In genomic region chr19:6091771-6092291, GRCh38 we compare ENCODE assay signal across 8 cellular contexts. TPM values are rescaled to one million over a fixed set of nuclear protein-coding genes. Genes with fewer than 3 reads are reported as not detected.
DNase-seq lines count a peak whose midpoint lies in the region; ATAC-seq, FAIRE-seq and TF ChIP-seq lines count a peak whose summit lies in the region.

No MANE protein-coding gene starts in this region.

- peak overlapping the region in 2 of 3 experiments; percentile 13 to 25; a peak in 1 of 6 replicates for H3K4me3 ChIP-seq in HepG2 (replicated peaks in 1 of 3; ENCODE audit: insufficient read depth in 1 of 3, low read depth in 2 of 3, low read length in 3 of 3)
- H3K4me3 ChIP-seq in stomach smooth muscle (ENCODE audit: low read length in 2 of 2): peak overlapping the region; percentile 55 to 72

- no peak for ATAC-seq in HepG2
- ATAC-seq in GM18861 (IDR thresholded peaks at IDR 0.05; ENCODE audit: unreplicated experiment): no peak

- CTCF ChIA-PET in HepG2 (lab: Yijun Ruan, JAX; ENCODE audit: low intra/inter-chr PET ratio, low total read pairs): no interaction called here

- H2AFZ ChIP-seq in HepG2 (ENCODE audit: low read length): no peak overlapping the region

- no peaks in the 10 kb centered on the region for H3K79me2 ChIP-seq in HepG2 (ENCODE audit: insufficient read depth, low read length)

- TF ChIP-seq EP300 in HepG2 (IDR thresholded peaks at IDR 0.05; ENCODE audit: low read depth in 2 of 2, low read length in 2 of 2): no peak
- no peak for TF ChIP-seq EP300 in HepG2 (CRISPR knock-in tag; IDR thresholded peaks at IDR 0.05; ENCODE audit: borderline replicate concordance)

- H3K9me3 ChIP-seq in HepG2 (ENCODE audit: low read length) (no peaks in the 10 kb centered on the region), stomach smooth muscle (ENCODE audit: control insufficient read depth in 2 of 2, low read length in 2 of 2) (no peaks in the 10 kb centered on the region)

- WGBS in HepG2 (ENCODE audit: low lambda C conversion rate): 61% methylated on average over 8 of the region's 8 CpGs

- H3K27ac ChIP-seq in caudate nucleus (ENCODE audit: low read depth, low read length) (peak overlapping the region; percentile 89), HepG2 (ENCODE audit: extremely low read length, insufficient read depth, low read length) (no peak overlapping the region), stomach smooth muscle (ENCODE audit: low read length) (peak overlapping the region; percentile 96)

- peak; percentile 74 for DNase-seq in HT-29 (ENCODE audit: low spot score)
- DNase-seq in caudate nucleus (lab: John Stamatoyannopoulos, UW): peak in 13 of 61 donors; percentile 2 to 57 (median 15)
- DNase-seq in HepG2 (ENCODE audit: low spot score): no peak
- no peak for DNase-seq in cortex of kidney (lab: John Stamatoyannopoulos, UW)
- no peak for DNase-seq in activated CD8-positive, alpha-beta memory T cell treated with anti-CD3 and anti-CD28 coated beads, Interleukin-2, amount 50 U/mL, for 48 hours
- DNase-seq in cerebellar nuclear complex (lab: John Stamatoyannopoulos, UW): no peak

- TF ChIP-seq POLR2A in HepG2 (IDR thresholded peaks at IDR 0.05; ENCODE audit: insufficient read depth in 1 of 2, low read depth in 2 of 2, low read length in 2 of 2): no peak

- TF ChIP-seq CTCF in HepG2 (CRISPR knock-in tag; IDR thresholded peaks at IDR 0.05): no peak

- POLR2A ChIA-PET in HepG2 (lab: Yijun Ruan, JAX): no interaction called here

- H3K4me1 ChIP-seq in HepG2 (ENCODE audit: insufficient read depth, low read length) (peaks cover 36% of the 10 kb centered on the region), stomach smooth muscle (ENCODE audit: control insufficient read depth, insufficient read depth, low read length) (peaks cover 61% of the 10 kb centered on the region)

- H3K27me3 ChIP-seq in HepG2 (ENCODE audit: control insufficient read depth in 1 of 2, insufficient read depth in 2 of 2, low read length in 2 of 2) (peaks cover 0 to 3% of the 10 kb centered on the region in 2 experiments; a peak in 2 of 5 replicates), stomach smooth muscle (ENCODE audit: control insufficient read depth in 1 of 2, insufficient read depth in 2 of 2, low read length in 2 of 2) (no peaks in the 10 kb centered on the region)

- in situ Hi-C loops in HepG2 (cut with HindIII; ENCODE audit: extremely low pct_ligation_motif_present, low pct_unique_long_range_greater_than_20kb): no loop called here

- no peaks in the 10 kb centered on the region for H4K20me1 ChIP-seq in HepG2 (ENCODE audit: insufficient read depth, low read length)

- no peak for FAIRE-seq in HepG2 (lab: Jason Lieb, UNC)

- peak overlapping the region; percentile 54 for H3K4me2 ChIP-seq in HepG2 (ENCODE audit: low read depth, low read length)

- intact Hi-C loops in HepG2 (cut with micrococcal nuclease; ENCODE audit: unreplicated experiment): no loop called here

- no peak for TF ChIP-seq RAD21 in HepG2 (CRISPR knock-in tag; IDR thresholded peaks at IDR 0.05)

- H3K36me3 ChIP-seq in HepG2 (replicated peaks in 1 of 2; ENCODE audit: control insufficient read depth in 1 of 2, insufficient read depth in 2 of 2, low read length in 2 of 2) (no peaks in the 10 kb centered on the region), stomach smooth muscle (ENCODE audit: control insufficient read depth in 2 of 2, insufficient read depth in 2 of 2, low read length in 2 of 2) (no peaks in the 10 kb centered on the region)

- H3K9ac ChIP-seq in HepG2 (ENCODE audit: insufficient read depth, low read depth, low read length) (peak overlapping the region; percentile 27; the same call in 1 of the 2 replicates), stomach smooth muscle (ENCODE audit: low read length in 2 of 2) (peak overlapping the region; percentile 74 to 81)

- BruUV-seq in HepG2 (replicated peaks; lab: Mats Ljungman, UMichigan): no TSS peak

TF ChIP-seq in HepG2, 621 proteins besides CTCF, POLR2A, EP300 and RAD21 (continues in another document):
- TF ChIP-seq ZNF138 (CRISPR knock-in tag; IDR thresholded peaks at IDR 0.05; ENCODE audit: low read depth) (no peak), ATF7 (IDR thresholded peaks at IDR 0.05) (no peak), ATF7 (CRISPR knock-in tag; IDR thresholded peaks at IDR 0.05) (no peak), RFX3 (CRISPR knock-in tag; IDR thresholded peaks at IDR 0.05) (no peak), POGK (CRISPR knock-in tag; conservative IDR thresholded peaks at IDR 0.05) (no peak), ZNF576 (CRISPR knock-in tag; IDR thresholded peaks at IDR 0.05) (no peak), JUN (CRISPR knock-in tag; IDR thresholded peaks at IDR 0.05) (no peak), DNMT1 (CRISPR knock-in tag; IDR thresholded peaks at IDR 0.05) (no peak)

RNA-seq across cellular contexts. Expression of gene RFX2, which starts 18.5 kb away (rescaled TPM):
- total RNA-seq in HT-29 (2014; rRNA removed; shearing (Covaris generic)): 11.8 and 18.8 TPM in 2 replicates
- total RNA-seq in HepG2 (2016; rRNA removed; fragmentation: Illumina TruSeq; extraction: Trizol): 1.3 and 2.8 TPM in 2 replicates
- total RNA-seq in HepG2 (2016; cell fraction: cytosol; rRNA removed; fragmentation: Illumina TruSeq; extraction: Trizol; ENCODE audit: low read depth): 2.6 and 7.1 TPM in 2 replicates
- 1.5 and 2.5 TPM in 2 replicates for total RNA-seq in HepG2 (2016; cell fraction: insoluble cytoplasmic fraction; rRNA removed; fragmentation: Illumina TruSeq; extraction: Trizol)
- 1.8 and 2.4 TPM in 2 replicates for total RNA-seq in HepG2 (2016; cell fraction: membrane; rRNA removed; fragmentation: Illumina TruSeq; extraction: Trizol)
- 2.4 and 3.9 TPM in 2 replicates for total RNA-seq in HepG2 (2016; cell fraction: nucleus; rRNA removed; fragmentation: Illumina TruSeq; extraction: Trizol)
- 2.4 and 3.3 TPM in 2 replicates for polyA plus RNA-seq in HepG2 (2011; rRNA removed)
- polyA plus RNA-seq in HepG2 (2011; cell fraction: cytosol; rRNA removed): 1.5 and 2.4 TPM in 2 replicates
- 3.3 and 4.9 TPM in 2 replicates for polyA plus RNA-seq in HepG2 (2011; cell fraction: nucleus; rRNA removed)
- 1.1 and 2.1 TPM in 2 replicates for polyA plus RNA-seq in HepG2 (2012)
- polyA plus RNA-seq in HepG2 (2016; cell fraction: cytosol; fragmentation: Illumina TruSeq; extraction: Trizol; ENCODE audit: low read depth): 3.0 and 3.6 TPM in 2 replicates
- polyA plus RNA-seq in HepG2 (2016; cell fraction: insoluble cytoplasmic fraction; fragmentation: Illumina TruSeq; extraction: Trizol; ENCODE audit: low read depth): 1.2 and 1.3 TPM in 2 replicates
- 1.8 and 2.9 TPM in 2 replicates for polyA plus RNA-seq in HepG2 (2016; cell fraction: membrane; fragmentation: Illumina TruSeq; extraction: Trizol; ENCODE audit: low read depth)
- polyA plus RNA-seq in HepG2 (2016; cell fraction: nucleus; fragmentation: Illumina TruSeq; extraction: Trizol; ENCODE audit: insufficient read depth, low read depth): 3.0 and 6.2 TPM in 2 replicates
- polyA minus RNA-seq in HepG2 (2011; rRNA and poly(A)+ RNA removed; ENCODE audit: low replicate concordance): 5.3 and 9.1 TPM in 2 replicates
- polyA minus RNA-seq in HepG2 (2011; cell fraction: cytosol; rRNA and poly(A)+ RNA removed): 1.3 and 3.3 TPM in 2 replicates
- 3.6 and 6.2 TPM in 2 replicates for polyA minus RNA-seq in HepG2 (2011; cell fraction: nucleus; rRNA and poly(A)+ RNA removed)

RNA-seq across cellular contexts. Expression of gene ACSBG2, which starts 43.6 kb away (rescaled TPM):
- total RNA-seq in HT-29 (2014; rRNA removed; shearing (Covaris generic)): not detected in 2 replicates
- total RNA-seq in HepG2 (2016; rRNA removed; fragmentation: Illumina TruSeq; extraction: Trizol): not detected in 2 replicates
- not detected in 2 replicates for total RNA-seq in HepG2 (2016; cell fraction: cytosol; rRNA removed; fragmentation: Illumina TruSeq; extraction: Trizol; ENCODE audit: low read depth)
- total RNA-seq in HepG2 (2016; cell fraction: insoluble cytoplasmic fraction; rRNA removed; fragmentation: Illumina TruSeq; extraction: Trizol): not detected in 2 replicates
- total RNA-seq in HepG2 (2016; cell fraction: membrane; rRNA removed; fragmentation: Illumina TruSeq; extraction: Trizol): not detected in 2 replicates
- total RNA-seq in HepG2 (2016; cell fraction: nucleus; rRNA removed; fragmentation: Illumina TruSeq; extraction: Trizol): not detected in 2 replicates
- not detected in 2 replicates for polyA plus RNA-seq in HepG2 (2011; rRNA removed)
- polyA plus RNA-seq in HepG2 (2011; cell fraction: cytosol; rRNA removed): not detected in 2 replicates
- polyA plus RNA-seq in HepG2 (2011; cell fraction: nucleus; rRNA removed): not detected in 2 replicates
- polyA plus RNA-seq in HepG2 (2012): 0.35 and 0.60 TPM in 2 replicates
- polyA plus RNA-seq in HepG2 (2016; cell fraction: cytosol; fragmentation: Illumina TruSeq; extraction: Trizol; ENCODE audit: low read depth): not detected in 2 replicates
- polyA plus RNA-seq in HepG2 (2016; cell fraction: insoluble cytoplasmic fraction; fragmentation: Illumina TruSeq; extraction: Trizol; ENCODE audit: low read depth): not detected in 2 replicates
- not detected in 2 replicates for polyA plus RNA-seq in HepG2 (2016; cell fraction: membrane; fragmentation: Illumina TruSeq; extraction: Trizol; ENCODE audit: low read depth)
- polyA plus RNA-seq in HepG2 (2016; cell fraction: nucleus; fragmentation: Illumina TruSeq; extraction: Trizol; ENCODE audit: insufficient read depth, low read depth): not detected in 2 replicates
- not detected in 2 replicates for polyA minus RNA-seq in HepG2 (2011; rRNA and poly(A)+ RNA removed; ENCODE audit: low replicate concordance)
- not detected in 2 replicates for polyA minus RNA-seq in HepG2 (2011; cell fraction: cytosol; rRNA and poly(A)+ RNA removed)
- not detected in 2 replicates for polyA minus RNA-seq in HepG2 (2011; cell fraction: nucleus; rRNA and poly(A)+ RNA removed)
